10 cellular contexts compared by ENCODE assay signal in the genomic region with DNA sequence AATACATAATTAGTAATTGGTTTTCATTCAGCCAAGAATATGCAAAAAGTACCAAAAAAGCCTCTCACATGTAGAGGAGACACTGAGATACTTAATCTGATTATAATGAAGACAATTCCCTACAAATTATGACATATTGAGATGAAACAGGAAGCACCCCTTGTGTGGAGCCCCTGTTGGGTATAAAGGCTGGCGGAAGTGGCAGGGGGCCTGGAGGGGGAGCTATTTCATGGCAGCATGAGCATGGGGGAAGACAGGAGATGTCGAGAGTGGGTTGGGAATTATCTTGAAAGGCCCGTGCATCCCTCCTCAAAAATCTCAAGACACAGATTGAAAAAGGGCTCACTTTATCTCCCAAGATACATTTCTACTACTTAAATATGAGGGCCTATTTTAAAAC.
DNase-seq lines count a peak whose midpoint lies in the region; ATAC-seq and TF ChIP-seq lines count a peak whose summit lies in the region.
"Had no signal": no experiment of that assay in that cellular context is flagged by ENCODE, and none has a peak within 500 bp of the region (broad histone marks: within the 10 kb centered on the region; RNA-seq: fewer than 3 reads in every experiment).

No MANE protein-coding gene starts in this region.

- H3K27ac ChIP-seq in ACC112 (ENCODE audit: low read depth, low read length) (peak overlapping the region; percentile 47; the same call in 1 of the 2 replicates), left lung (peak overlapping the region; percentile 5 to 20)

- no peak overlapping the region for H3K4me3 ChIP-seq in ACC112 (ENCODE audit: low read depth, low read length)
- H3K4me3 ChIP-seq in left lung: no peak overlapping the region

- H3K4me1 Mint-ChIP-seq in activated CD8-positive, alpha-beta T cell treated with anti-CD3 and anti-CD28 coated beads for 36 hours (ENCODE audit: low read depth): peaks cover 95% of the 10 kb centered on the region

- peak; percentile 42 for DNase-seq in activated CD8-positive, alpha-beta T cell treated with anti-CD3 and anti-CD28 coated beads for 36 hours
- DNase-seq in left lung (no peak), NOMO-1 (lab: John Stamatoyannopoulos, UW; ENCODE audit: unreplicated experiment in 2 of 2) (no peak)
- DNase-seq: COR-L47 had no signal

- peaks cover 41% of the 10 kb centered on the region for H3K79me2 ChIP-seq in ACC112 (ENCODE audit: control insufficient read depth, insufficient read depth, low read length, unreplicated experiment)

- peaks cover 27% of the 10 kb centered on the region for H3K36me3 Mint-ChIP-seq in activated CD8-positive, alpha-beta T cell treated with anti-CD3 and anti-CD28 coated beads for 36 hours (ENCODE audit: low read depth)

- H3K4me3 Mint-ChIP-seq in activated CD8-positive, alpha-beta T cell treated with anti-CD3 and anti-CD28 coated beads for 36 hours: peak overlapping the region; percentile 3

- TF ChIP-seq CTCF in GM12873 (IDR thresholded peaks at IDR 0.05; ENCODE audit: insufficient read depth, low read depth, low read length, missing control alignments) (peak; percentile 27), left lung (IDR thresholded peaks at IDR 0.05) (no peak)
- no peak for TF ChIP-seq CTCF in activated CD8-positive, alpha-beta T cell treated with anti-CD3 and anti-CD28 coated beads for 36 hours (IDR thresholded peaks at IDR 0.05)

- H3K9me3 Mint-ChIP-seq in activated CD8-positive, alpha-beta T cell treated with anti-CD3 and anti-CD28 coated beads for 36 hours: no peaks in the 10 kb centered on the region
- H3K9me3 Mint-ChIP-seq: T-helper 2 cell treated with Interferon-gamma antibody and Interleukin-4, amounts not matched to agents 5 μg/mL and 100 μg/mL, for 36 hours had no signal

- POLR2A ChIA-PET in activated CD8-positive, alpha-beta T cell treated with anti-CD3 and anti-CD28 coated beads for 36 hours (lab: Charles Lee): interaction anchor here (0.6 to 3.1 kb wide), 7 partner anchors 9 to 299 kb away, joined by 3 to 19 read pairs (median 3); no protein-coding TSS in a partner anchor

- H3K27ac Mint-ChIP-seq in activated CD8-positive, alpha-beta T cell treated with anti-CD3 and anti-CD28 coated beads for 36 hours: peak overlapping the region; percentile 91

- H3K9me3 ChIP-seq in left lung: no peaks in the 10 kb centered on the region

- H2AFZ ChIP-seq in ACC112 (ENCODE audit: low read length, unreplicated experiment): no peak overlapping the region

- CTCF ChIA-PET in activated CD8-positive, alpha-beta T cell treated with anti-CD3 and anti-CD28 coated beads for 36 hours (lab: Charles Lee): interaction anchor here (1.0 to 2.7 kb wide), 4 partner anchors 11 to 38 kb away, joined by 3 to 8 read pairs (median 4); no protein-coding TSS in a partner anchor

- no peaks in the 10 kb centered on the region for H3K27me3 Mint-ChIP-seq in activated CD8-positive, alpha-beta T cell treated with anti-CD3 and anti-CD28 coated beads for 36 hours

- H3K27me3 ChIP-seq in ACC112 (ENCODE audit: insufficient read depth, low read length) (no peaks in the 10 kb centered on the region), left lung (no peaks in the 10 kb centered on the region)

- H3K4me1 ChIP-seq in ACC112 (ENCODE audit: control insufficient read depth, insufficient read depth, low read length, unreplicated experiment) (peaks cover 57% of the 10 kb centered on the region), left lung (peaks cover 13 to 84% of the 10 kb centered on the region in 2 donors)

- intact Hi-C loops in activated CD8-positive, alpha-beta T cell treated with anti-CD3 and anti-CD28 coated beads for 36 hours (cut with micrococcal nuclease): no loop called here
- intact Hi-C loops in left lung (cut with DNase I): loop anchor here in 1 of 2 donors (10.0 kb wide), 1 partner anchor 97 kb away; a partner anchor contains a TSS

- ATAC-seq in activated CD8-positive, alpha-beta T cell treated with anti-CD3 and anti-CD28 coated beads for 36 hours: no peak
- ATAC-seq in left lung (no peak), GM18870 (IDR thresholded peaks at IDR 0.05; ENCODE audit: unreplicated experiment) (no peak), GM21723 (IDR thresholded peaks at IDR 0.05; ENCODE audit: unreplicated experiment) (no peak), HG02884 (IDR thresholded peaks at IDR 0.05; ENCODE audit: unreplicated experiment) (no peak)

- H3K36me3 ChIP-seq in ACC112 (ENCODE audit: insufficient read depth, low read length): no peaks in the 10 kb centered on the region
- H3K36me3 ChIP-seq in left lung: no peaks in the 10 kb centered on the region
